In the genomic region with DNA sequence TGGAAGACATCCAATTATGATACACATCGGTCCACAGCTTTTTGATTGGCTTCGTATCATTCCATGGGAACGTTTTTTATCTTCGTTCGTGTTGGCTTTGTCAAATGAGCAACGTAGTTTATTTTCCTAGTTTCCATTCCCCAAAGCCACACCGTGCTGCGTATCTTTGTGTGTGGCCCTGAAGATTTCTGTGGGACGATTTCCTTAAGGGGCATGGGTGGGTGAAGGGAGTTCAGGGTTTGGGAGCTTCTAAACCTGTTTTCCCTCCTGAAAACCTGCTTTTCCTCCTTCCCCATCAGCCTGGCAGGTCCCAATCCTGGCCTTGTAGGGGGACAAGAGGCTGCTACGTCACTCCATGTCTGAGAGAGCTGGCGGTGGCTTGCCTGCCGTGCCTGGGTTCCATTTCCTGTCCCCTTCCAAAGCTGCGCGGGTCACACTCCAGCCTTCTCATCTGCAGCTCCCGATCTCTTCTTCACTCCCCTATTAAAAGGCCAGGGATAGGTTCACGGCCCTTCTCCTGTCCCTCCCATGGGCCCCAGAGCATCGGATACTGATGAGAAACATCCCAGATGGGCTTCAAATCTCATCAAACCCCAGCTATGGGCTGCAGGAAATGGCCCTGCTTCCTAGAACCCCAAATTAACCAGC, we compare ENCODE assay signal across 24 cellular contexts. TPM values are rescaled to one million over a fixed set of nuclear protein-coding genes. Genes with fewer than 3 reads are reported as not detected.
DNase-seq lines count a peak whose midpoint lies in the region; ATAC-seq and TF ChIP-seq lines count a peak whose summit lies in the region.
"Had no signal": no experiment of that assay in that cellular context is flagged by ENCODE, and none has a peak within 500 bp of the region (broad histone marks: within the 10 kb centered on the region; RNA-seq: fewer than 3 reads in every experiment).

No MANE protein-coding gene starts in this region.

- H3K9me3 Mint-ChIP-seq in H9: peaks cover 5 to 6% of the 10 kb centered on the region in 2 experiments; a peak in 4 of 5 replicates
- H3K9me3 Mint-ChIP-seq: activated CD4-positive, alpha-beta T cell treated with anti-CD3 and anti-CD28 coated beads, Interleukin-2, amount 10 ng/mL, durations not matched to agents 7 days and 5 days; activated naive CD8-positive, alpha-beta T cell treated with anti-CD3 and anti-CD28 coated beads, Interleukin-2, amount 10 ng/mL, durations not matched to agents 7 days and 5 days; memory B cell; naive thymus-derived CD4-positive, alpha-beta T cell had no signal

- H3K27ac ChIP-seq in AG04450 (ENCODE audit: low read depth, low read length): peak overlapping the region; percentile 39
- H3K27ac ChIP-seq in H9 (ENCODE audit: insufficient read length, low read depth, low read length): no peak overlapping the region
- H3K27ac ChIP-seq in WERI-Rb-1: peak overlapping the region; percentile 15
- peak overlapping the region; percentile 81 for H3K27ac ChIP-seq in mesodermal cell (ENCODE audit: low read depth, low read length, severe bottlenecking)
- H3K27ac ChIP-seq in thyroid gland: no peak overlapping the region
- H3K27ac ChIP-seq: body of pancreas, coronary artery, parathyroid adenoma had no signal

- TF ChIP-seq CTCF in AG04450 (IDR thresholded peaks at IDR 0.05; ENCODE audit: low read depth, low read length): no peak
- no peak for TF ChIP-seq CTCF in H9 (conservative IDR thresholded peaks at IDR 0.05)
- TF ChIP-seq CTCF in WERI-Rb-1 (IDR thresholded peaks at IDR 0.05; ENCODE audit: low read depth, low read length): no peak
- TF ChIP-seq CTCF in thyroid gland (IDR thresholded peaks at IDR 0.05): no peak

- H4K5ac ChIP-seq in H9 (ENCODE audit: insufficient read length, low read depth, low read length): no peak overlapping the region

- no peak overlapping the region for H3K9ac ChIP-seq in H9 (ENCODE audit: extremely low read depth, insufficient read length, low read length)
- H3K9ac ChIP-seq: parathyroid adenoma had no signal

- DNase-seq in AG04450 (ENCODE audit: low read depth, low spot score) (no peak), H9 (peak; percentile 51), WERI-Rb-1 (no peak), retina (no peak), thyroid gland (no peak)
- no peak for DNase-seq in stimulated activated naive CD8-positive, alpha-beta T cell treated with anti-CD3 and anti-CD28 coated beads, Interleukin-15, Interleukin-2, amounts not matched to agents 100 U/mL and 50 U/mL, for 24 hours
- DNase-seq: activated CD4-positive, alpha-beta T cell treated with anti-CD3 and anti-CD28 coated beads, Interleukin-2, amount 10 ng/mL, durations not matched to agents 7 days and 5 days; activated CD8-positive, alpha-beta memory T cell treated with anti-CD3 and anti-CD28 coated beads, Interleukin-2, amount 50 U/mL, for 48 hours; activated effector memory CD4-positive, alpha-beta T cell treated with Interleukin-2 at 50 U/mL for 16 hours; activated naive CD8-positive, alpha-beta T cell treated with anti-CD3 and anti-CD28 coated beads, Interleukin-2, amount 10 ng/mL, durations not matched to agents 7 days and 5 days; body of pancreas; CD4-positive, alpha-beta memory T cell; GF-D8; naive thymus-derived CD4-positive, alpha-beta T cell; NCI-H187; T-helper 2 cell had no signal

- H3K4me1 ChIP-seq in H9 (ENCODE audit: insufficient read depth, low read length) (peaks cover 9% of the 10 kb centered on the region), mesodermal cell (ENCODE audit: control insufficient read depth, insufficient read depth, low read length, poor library complexity, severe bottlenecking) (peaks cover 28% of the 10 kb centered on the region), thyroid gland (peaks cover 4 to 12% of the 10 kb centered on the region in 2 donors)
- H3K4me1 ChIP-seq: body of pancreas, parathyroid adenoma had no signal

- H2AFZ ChIP-seq in H9 (ENCODE audit: low read length): no peak overlapping the region
- H2AFZ ChIP-seq: parathyroid adenoma had no signal

- CTCF ChIA-PET in AG04450 (lab: Charles Lee): interaction anchor here (0.8 kb wide), 1 partner anchor 39 kb away, joined by 3 read pairs; no protein-coding TSS in a partner anchor

- H3K9me3 ChIP-seq in AG04450 (ENCODE audit: control insufficient read depth, insufficient read depth, low read length) (no peaks in the 10 kb centered on the region; the same call in 1 of the 2 replicates), H9 (ENCODE audit: control insufficient read depth, low read depth, low read length) (no peaks in the 10 kb centered on the region), WERI-Rb-1 (ENCODE audit: severe bottlenecking) (no peaks in the 10 kb centered on the region), mesodermal cell (ENCODE audit: control insufficient read depth, low read length) (peaks cover 4% of the 10 kb centered on the region), thyroid gland (no peaks in the 10 kb centered on the region)
- H3K9me3 ChIP-seq: body of pancreas, MG63 had no signal

- ATAC-seq in GM21825 (IDR thresholded peaks at IDR 0.05; ENCODE audit: unreplicated experiment): no peak
- no peak for ATAC-seq in stimulated activated naive CD8-positive, alpha-beta T cell treated with anti-CD3 and anti-CD28 coated beads, Interleukin-15, Interleukin-2, amounts not matched to agents 100 U/mL and 50 U/mL, for 24 hours
- ATAC-seq: body of pancreas; K562; naive thymus-derived CD4-positive, alpha-beta T cell; sciatic nerve had no signal

- H4K91ac ChIP-seq in H9 (ENCODE audit: insufficient read length, low read depth, low read length): no peak overlapping the region

- H4K20me1 ChIP-seq in H9 (ENCODE audit: control insufficient read depth, insufficient read depth, insufficient read length): no peaks in the 10 kb centered on the region

- no peaks in the 10 kb centered on the region for H3K79me2 ChIP-seq in H9 (ENCODE audit: insufficient read depth, low read length)
- H3K79me2 ChIP-seq: parathyroid adenoma had no signal

- no peak overlapping the region for H3K4ac ChIP-seq in H9 (ENCODE audit: low read depth, low read length)

- H3K4me2 ChIP-seq in H9 (ENCODE audit: insufficient read depth, insufficient read length, low read length): peak overlapping the region; percentile 35

- H3K36me3 Mint-ChIP-seq in H9 (ENCODE audit: insufficient read depth in 1 of 3, low read depth in 3 of 3): peaks cover 8 to 13% (median 9%) of the 10 kb centered on the region in 3 experiments
- H3K36me3 Mint-ChIP-seq: activated naive CD8-positive, alpha-beta T cell treated with anti-CD3 and anti-CD28 coated beads, Interleukin-2, amount 10 ng/mL, durations not matched to agents 7 days and 5 days; CD4-positive, alpha-beta memory T cell; memory B cell; naive thymus-derived CD4-positive, alpha-beta T cell had no signal

- H3K4me3 ChIP-seq in AG04450 (ENCODE audit: low read depth, low read length) (no peak overlapping the region), WERI-Rb-1 (ENCODE audit: low read depth, low read length) (no peak overlapping the region), mesodermal cell (ENCODE audit: extremely low read depth, insufficient read depth, low read length, poor library complexity, severe bottlenecking) (no peak overlapping the region), thyroid gland (replicated peaks in 1 of 3) (no peak overlapping the region)
- H3K4me3 ChIP-seq: body of pancreas, coronary artery, K562, MG63 had no signal

- H3K36me3 ChIP-seq in WERI-Rb-1: no peaks in the 10 kb centered on the region
- H3K36me3 ChIP-seq in mesodermal cell (ENCODE audit: control insufficient read depth, insufficient read depth, low read length): no peaks in the 10 kb centered on the region
- no peaks in the 10 kb centered on the region for H3K36me3 ChIP-seq in thyroid gland
- H3K36me3 ChIP-seq: MG63 had no signal

- peak overlapping the region in 1 of 2 experiments; percentile 42; a peak in 2 of 5 replicates for H3K4me3 Mint-ChIP-seq in H9
- H3K4me3 Mint-ChIP-seq: activated CD4-positive, alpha-beta T cell treated with anti-CD3 and anti-CD28 coated beads, Interleukin-2, amount 10 ng/mL, durations not matched to agents 7 days and 5 days; activated naive CD8-positive, alpha-beta T cell treated with anti-CD3 and anti-CD28 coated beads, Interleukin-2, amount 10 ng/mL, durations not matched to agents 7 days and 5 days; CD4-positive, alpha-beta memory T cell; memory B cell; naive thymus-derived CD4-positive, alpha-beta T cell had no signal

- H3K18ac ChIP-seq in H9 (ENCODE audit: insufficient read length, low read depth, low read length): peak overlapping the region; percentile 36

- no peak overlapping the region for H3T11ph ChIP-seq in H9 (ENCODE audit: low read length)

- intact Hi-C loops in thyroid gland (cut with DNase I): no loop called here

- H4K8ac ChIP-seq in H9 (replicated peaks; ENCODE audit: insufficient read length, low read depth, low read length): no peak overlapping the region

- no peak overlapping the region for H3K14ac ChIP-seq in H9 (ENCODE audit: insufficient read depth, low read length)

- H3K56ac ChIP-seq in H9 (ENCODE audit: insufficient read length, low read depth, low read length): no peak overlapping the region

- peaks cover 9% of the 10 kb centered on the region for H3K27me3 Mint-ChIP-seq in H9 (ENCODE audit: low read depth)
- H3K27me3 Mint-ChIP-seq: activated CD4-positive, alpha-beta T cell treated with anti-CD3 and anti-CD28 coated beads, Interleukin-2, amount 10 ng/mL, durations not matched to agents 7 days and 5 days had no signal

- no peak overlapping the region for H2BK120ac ChIP-seq in H9 (ENCODE audit: low read depth, low read length, poor library complexity, severe bottlenecking)

- H3K23ac ChIP-seq in H9 (ENCODE audit: insufficient read length, low read depth, low read length): no peak overlapping the region

- H3K23me2 ChIP-seq in H9 (ENCODE audit: insufficient read length, low read depth, low read length, poor library complexity, severe bottlenecking): no peaks in the 10 kb centered on the region

- H2BK12ac ChIP-seq in H9 (ENCODE audit: insufficient read length, low read depth, low read length): no peak overlapping the region

- H3K4me1 Mint-ChIP-seq in H9: peaks cover 18 to 23% of the 10 kb centered on the region in 2 experiments
- H3K4me1 Mint-ChIP-seq: activated CD4-positive, alpha-beta T cell treated with anti-CD3 and anti-CD28 coated beads, Interleukin-2, amount 10 ng/mL, durations not matched to agents 7 days and 5 days; activated naive CD8-positive, alpha-beta T cell treated with anti-CD3 and anti-CD28 coated beads, Interleukin-2, amount 10 ng/mL, durations not matched to agents 7 days and 5 days; CD4-positive, alpha-beta memory T cell; memory B cell; naive thymus-derived CD4-positive, alpha-beta T cell had no signal

- H2AK5ac ChIP-seq in H9 (ENCODE audit: insufficient read length, low read length): no peak overlapping the region

- no peaks in the 10 kb centered on the region for H3K79me1 ChIP-seq in H9 (ENCODE audit: insufficient read depth, low read depth, low read length, poor library complexity, severe bottlenecking)

- peak overlapping the region in 2 of 3 experiments; percentile 17 to 89; a peak in 4 of 7 replicates for H3K27ac Mint-ChIP-seq in H9
- H3K27ac Mint-ChIP-seq: activated CD4-positive, alpha-beta T cell treated with anti-CD3 and anti-CD28 coated beads, Interleukin-2, amount 10 ng/mL, durations not matched to agents 7 days and 5 days; activated naive CD8-positive, alpha-beta T cell treated with anti-CD3 and anti-CD28 coated beads, Interleukin-2, amount 10 ng/mL, durations not matched to agents 7 days and 5 days; CD4-positive, alpha-beta memory T cell; memory B cell; naive thymus-derived CD4-positive, alpha-beta T cell had no signal

- H2BK5ac ChIP-seq in H9 (ENCODE audit: insufficient read length, low read length): no peak overlapping the region

- no peak overlapping the region for H2BK15ac ChIP-seq in H9 (ENCODE audit: low read depth, low read length)

- TF ChIP-seq POLR2A in thyroid gland (IDR thresholded peaks at IDR 0.05): no peak

- no CpG with 5 or more reads among the region's 17 CpGs for WGBS in H9 (ENCODE audit: extremely low coverage, insufficient read length, low lambda C conversion rate)
- 58 to 61% methylated on average over 13 to 14 of the region's 17 CpGs for WGBS in mesodermal cell (ENCODE audit: insufficient coverage in 2 of 2), 2 experiments
- WGBS in thyroid gland, 2 donors: 76 to 79% methylated on average over 15 to 17 of the region's 17 CpGs

- POLR2A ChIA-PET in AG04450 (lab: Yijun Ruan, JAX): interaction anchor here (0.6 to 1.1 kb wide), 2 partner anchors 25 to 649 kb away, joined by 3 to 5 read pairs; no protein-coding TSS in a partner anchor

- H2BK20ac ChIP-seq in H9 (ENCODE audit: low read depth, low read length, poor library complexity, severe bottlenecking): no peak overlapping the region

- H3K27me3 ChIP-seq in AG04450 (ENCODE audit: control insufficient read depth, insufficient read depth, low read length) (peaks cover 15% of the 10 kb centered on the region), H9 (ENCODE audit: insufficient read depth, low read length) (no peaks in the 10 kb centered on the region), WERI-Rb-1 (ENCODE audit: insufficient read depth, low read depth, severe bottlenecking) (no peaks in the 10 kb centered on the region), thyroid gland (no peaks in the 10 kb centered on the region)
- H3K27me3 ChIP-seq: body of pancreas, MG63 had no signal

RNA-seq across cellular contexts. Expression of a gene that starts 23.5 kb away (rescaled TPM):
- 99.5 and 115 TPM in 2 replicates for polyA plus RNA-seq in AG04450 (2011; rRNA removed)
- polyA minus RNA-seq in AG04450 (2011; rRNA and poly(A)+ RNA removed): 45.7 and 55.9 TPM in 2 replicates
- total RNA-seq in H9 (2021) (118 and 122 TPM in 2 replicates), thyroid gland (100 to 1,000 TPM; 123 to 235 (median 166) TPM)
- 36.3 TPM for polyA plus RNA-seq in mesodermal cell (2013, experiment 1 of 2)
- 19.8 TPM for polyA plus RNA-seq in mesodermal cell (2013, experiment 2 of 2)
- total RNA-seq: CD4-positive, alpha-beta memory T cell had no signal
- polyA plus RNA-seq: CD4-positive, alpha-beta memory T cell; naive thymus-derived CD4-positive, alpha-beta T cell had no signal

Comparison
In these comparisons a context has a peak if more than half of its experiments do, and no peak if none do; other contexts are left out.
1. H3K27ac ChIP-seq: peak in AG04450 (single experiment), WERI-Rb-1 (single experiment) and mesodermal cell (single experiment); none in H9 (single experiment) and thyroid gland (0 of 3).